Comparison of ENCODE assay signal across 1 cellular context in genomic region chr10:26881600-26882331, GRCh38.
TF ChIP-seq lines count a peak whose summit lies in the region.

No MANE protein-coding gene starts in this region.

TF ChIP-seq in HepG2, 621 proteins besides CTCF, POLR2A, EP300 and RAD21 (continued from another document):
- TF ChIP-seq NFAT5 (CRISPR knock-in tag; IDR thresholded peaks at IDR 0.05) (no peak), ZFX (CRISPR knock-in tag; IDR thresholded peaks at IDR 0.05; ENCODE audit: low read depth) (no peak), DPF2 (CRISPR knock-in tag; IDR thresholded peaks at IDR 0.05; ENCODE audit: borderline replicate concordance, low read depth) (no peak), ZFP90 (CRISPR knock-in tag; IDR thresholded peaks at IDR 0.05; ENCODE audit: borderline replicate concordance) (no peak), SMC3 (IDR thresholded peaks at IDR 0.05; ENCODE audit: low read length) (peak; percentile 91), PBX3 (CRISPR knock-in tag; IDR thresholded peaks at IDR 0.05; ENCODE audit: borderline replicate concordance) (no peak), ZMYM2 (CRISPR knock-in tag; IDR thresholded peaks at IDR 0.05) (no peak), SRSF4 (IDR thresholded peaks at IDR 0.05; ENCODE audit: low read depth, low read length, poor library complexity, severe bottlenecking) (no peak), ZBTB40 (IDR thresholded peaks at IDR 0.05) (no peak), ZBTB40 (CRISPR knock-in tag; IDR thresholded peaks at IDR 0.05) (no peak), AGO1 (IDR thresholded peaks at IDR 0.05; ENCODE audit: low read depth, low read length, poor library complexity, severe bottlenecking) (no peak), STAG1 (CRISPR knock-in tag; IDR thresholded peaks at IDR 0.05) (peak; percentile 92), PRDM15 (CRISPR knock-in tag; IDR thresholded peaks at IDR 0.05) (no peak)
